Comparison of ENCODE assay signal across 1 cellular context in the genomic region with DNA sequence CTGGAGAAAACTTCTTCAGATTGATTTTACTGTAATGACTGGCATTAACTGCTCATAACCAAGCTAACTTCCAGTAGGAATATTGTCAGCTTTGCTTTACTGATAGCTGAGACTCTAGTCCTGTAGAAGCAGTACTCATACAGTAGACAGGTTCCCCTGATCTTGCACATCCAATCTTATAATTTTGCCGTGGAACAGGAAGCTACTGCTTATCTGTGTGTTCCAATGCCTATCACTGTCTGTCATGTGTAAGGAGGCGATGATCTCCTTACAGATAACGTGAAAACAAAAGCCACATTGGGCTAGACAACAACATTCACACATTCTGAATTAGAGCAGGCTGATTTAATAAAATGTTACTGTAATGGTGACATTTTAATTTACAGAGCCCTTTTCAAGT.
TF ChIP-seq lines count a peak whose summit lies in the region.

No MANE protein-coding gene starts in this region.

TF ChIP-seq in SK-N-SH treated with all-trans-retinoic acid at 6 μM for 48 hours, 23 proteins besides CTCF, POLR2A, EP300 and RAD21:
- TF ChIP-seq, protein P1, sequence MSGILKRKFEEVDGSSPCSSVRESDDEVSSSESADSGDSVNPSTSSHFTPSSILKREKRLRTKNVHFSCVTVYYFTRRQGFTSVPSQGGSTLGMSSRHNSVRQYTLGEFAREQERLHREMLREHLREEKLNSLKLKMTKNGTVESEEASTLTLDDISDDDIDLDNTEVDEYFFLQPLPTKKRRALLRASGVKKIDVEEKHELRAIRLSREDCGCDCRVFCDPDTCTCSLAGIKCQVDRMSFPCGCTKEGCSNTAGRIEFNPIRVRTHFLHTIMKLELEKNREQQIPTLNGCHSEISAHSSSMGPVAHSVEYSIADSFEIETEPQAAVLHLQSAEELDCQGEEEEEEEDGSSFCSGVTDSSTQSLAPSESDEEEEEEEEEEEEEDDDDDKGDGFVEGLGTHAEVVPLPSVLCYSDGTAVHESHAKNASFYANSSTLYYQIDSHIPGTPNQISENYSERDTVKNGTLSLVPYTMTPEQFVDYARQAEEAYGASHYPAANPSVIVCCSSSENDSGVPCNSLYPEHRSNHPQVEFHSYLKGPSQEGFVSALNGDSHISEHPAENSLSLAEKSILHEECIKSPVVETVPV (CRISPR knock-in tag; IDR thresholded peaks at IDR 0.05): no peak
- TF ChIP-seq OSR1 (CRISPR knock-in tag; IDR thresholded peaks at IDR 0.05) (no peak), ARNTL (CRISPR knock-in tag; IDR thresholded peaks at IDR 0.05; ENCODE audit: borderline replicate concordance, low read depth) (no peak), SNAI2 (CRISPR knock-in tag; IDR thresholded peaks at IDR 0.05) (no peak), TOX (CRISPR knock-in tag; IDR thresholded peaks at IDR 0.05; ENCODE audit: borderline replicate concordance) (no peak), ZNF70 (CRISPR knock-in tag; IDR thresholded peaks at IDR 0.05) (no peak), ESRRG (CRISPR knock-in tag; IDR thresholded peaks at IDR 0.05) (no peak), ISL1 (CRISPR knock-in tag; IDR thresholded peaks at IDR 0.05) (no peak), CSDC2 (CRISPR knock-in tag; IDR thresholded peaks at IDR 0.05) (no peak), ZFP30 (CRISPR knock-in tag; IDR thresholded peaks at IDR 0.05) (no peak)
- TF ChIP-seq, protein P2, sequence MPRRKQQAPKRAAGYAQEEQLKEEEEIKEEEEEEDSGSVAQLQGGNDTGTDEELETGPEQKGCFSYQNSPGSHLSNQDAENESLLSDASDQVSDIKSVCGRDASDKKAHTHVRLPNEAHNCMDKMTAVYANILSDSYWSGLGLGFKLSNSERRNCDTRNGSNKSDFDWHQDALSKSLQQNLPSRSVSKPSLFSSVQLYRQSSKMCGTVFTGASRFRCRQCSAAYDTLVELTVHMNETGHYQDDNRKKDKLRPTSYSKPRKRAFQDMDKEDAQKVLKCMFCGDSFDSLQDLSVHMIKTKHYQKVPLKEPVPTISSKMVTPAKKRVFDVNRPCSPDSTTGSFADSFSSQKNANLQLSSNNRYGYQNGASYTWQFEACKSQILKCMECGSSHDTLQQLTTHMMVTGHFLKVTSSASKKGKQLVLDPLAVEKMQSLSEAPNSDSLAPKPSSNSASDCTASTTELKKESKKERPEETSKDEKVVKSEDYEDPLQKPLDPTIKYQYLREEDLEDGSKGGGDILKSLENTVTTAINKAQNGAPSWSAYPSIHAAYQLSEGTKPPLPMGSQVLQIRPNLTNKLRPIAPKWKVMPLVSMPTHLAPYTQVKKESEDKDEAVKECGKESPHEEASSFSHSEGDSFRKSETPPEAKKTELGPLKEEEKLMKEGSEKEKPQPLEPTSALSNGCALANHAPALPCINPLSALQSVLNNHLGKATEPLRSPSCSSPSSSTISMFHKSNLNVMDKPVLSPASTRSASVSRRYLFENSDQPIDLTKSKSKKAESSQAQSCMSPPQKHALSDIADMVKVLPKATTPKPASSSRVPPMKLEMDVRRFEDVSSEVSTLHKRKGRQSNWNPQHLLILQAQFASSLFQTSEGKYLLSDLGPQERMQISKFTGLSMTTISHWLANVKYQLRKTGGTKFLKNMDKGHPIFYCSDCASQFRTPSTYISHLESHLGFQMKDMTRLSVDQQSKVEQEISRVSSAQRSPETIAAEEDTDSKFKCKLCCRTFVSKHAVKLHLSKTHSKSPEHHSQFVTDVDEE (CRISPR knock-in tag; IDR thresholded peaks at IDR 0.05): no peak
